ENCODE assay signal across 8 cellular contexts in genomic region chr5:94618029-94618492, GRCh38. TPM values are rescaled to one million over a fixed set of nuclear protein-coding genes. Genes with fewer than 3 reads are reported as not detected.
DNase-seq lines count a peak whose midpoint lies in the region; ATAC-seq, FAIRE-seq and TF ChIP-seq lines count a peak whose summit lies in the region.

No MANE protein-coding gene starts in this region.

- POLR2A ChIA-PET in A549 (lab: Yijun Ruan, JAX) = interaction anchor here (0.7 to 1.2 kb wide), 2 partner anchors 80 to 463 kb away, joined by 3 read pairs; no protein-coding TSS in a partner anchor
- POLR2A ChIA-PET in naive thymus-derived CD4-positive, alpha-beta T cell (lab: Charles Lee) = no interaction called here

- intact Hi-C loops in naive thymus-derived CD4-positive, alpha-beta T cell (cut with micrococcal nuclease) = loop anchor here (1.0 to 10.0 kb wide), 12 partner anchors 8 to 1347 kb away; partner anchors contain the start of genes ELL2 (in 2 of the 2), SKIC3 (in 2 of the 2) and ARSK (in 1 of the 2)

- peak overlapping the region; percentile 30 to 96 (median 89) for H3K27ac Mint-ChIP-seq in naive thymus-derived CD4-positive, alpha-beta T cell

- H3K4me3 Mint-ChIP-seq in naive thymus-derived CD4-positive, alpha-beta T cell = peak overlapping the region; percentile 92 to 99 (median 96)

- no peak for TF ChIP-seq POLR2A in A549 (IDR thresholded peaks at IDR 0.05; ENCODE audit: low read length)

- CTCF ChIA-PET in A549 (lab: Yijun Ruan, JAX) = interaction anchor here (1.2 to 1.6 kb wide), 2 partner anchors 74 to 93 kb away, joined by 3 to 4 read pairs; no protein-coding TSS in a partner anchor
- CTCF ChIA-PET in naive thymus-derived CD4-positive, alpha-beta T cell (lab: Charles Lee) = no interaction called here

- FAIRE-seq in A549 (lab: Jason Lieb, UNC) = no peak

- TF ChIP-seq CTCF in A549 (IDR thresholded peaks at IDR 0.05) = no peak
- TF ChIP-seq CTCF in GM10266 (IDR thresholded peaks at IDR 0.05; ENCODE audit: control insufficient read depth, insufficient read depth, low read depth, missing control alignments) = no peak
- TF ChIP-seq CTCF in WERI-Rb-1 (IDR thresholded peaks at IDR 0.05; ENCODE audit: low read depth, low read length) = no peak

- H3K36me3 ChIP-seq in WERI-Rb-1 = peaks cover 11% of the 10 kb centered on the region
- H3K36me3 ChIP-seq in naive thymus-derived CD4-positive, alpha-beta T cell (ENCODE audit: control insufficient read depth in 2 of 3, insufficient read depth in 3 of 3, low read length in 3 of 3) = peaks cover 0 to 4% (median 0%) of the 10 kb centered on the region in 3 experiments

- H3K4me2 ChIP-seq in A549 = peak overlapping the region; percentile 80

- H3K4me1 Mint-ChIP-seq in naive thymus-derived CD4-positive, alpha-beta T cell = peaks cover 14 to 47% (median 43%) of the 10 kb centered on the region in 7 donors

- H3K36me3 Mint-ChIP-seq in naive thymus-derived CD4-positive, alpha-beta T cell = peaks cover 0 to 3% (median 0%) of the 10 kb centered on the region in 5 donors

- H3K9me3 ChIP-seq in A549 (no peaks in the 10 kb centered on the region), WERI-Rb-1 (ENCODE audit: severe bottlenecking) (no peaks in the 10 kb centered on the region)
- no peaks in the 10 kb centered on the region for H3K9me3 ChIP-seq in naive thymus-derived CD4-positive, alpha-beta T cell (ENCODE audit: control insufficient read depth in 2 of 3, low read length in 3 of 3)

- H3K4me1 ChIP-seq in A549 = peaks cover 12% of the 10 kb centered on the region; the same call in 1 of the 3 replicates
- H3K4me1 ChIP-seq in naive thymus-derived CD4-positive, alpha-beta T cell (ENCODE audit: control insufficient read depth in 2 of 2, insufficient read depth in 2 of 2, low read length in 2 of 2) = peaks cover 6 to 7% of the 10 kb centered on the region in 2 donors

- no peaks in the 10 kb centered on the region for H3K9me3 Mint-ChIP-seq in naive thymus-derived CD4-positive, alpha-beta T cell

- peak overlapping the region; percentile 76 for H3K4me3 ChIP-seq in A549
- peak overlapping the region; percentile 84 for H3K4me3 ChIP-seq in WERI-Rb-1 (ENCODE audit: low read depth, low read length)
- H3K4me3 ChIP-seq in naive thymus-derived CD4-positive, alpha-beta T cell (ENCODE audit: low read length) = peak overlapping the region; percentile 79

- 1% methylated on average over 21 of the region's 23 CpGs for WGBS in A549 (ENCODE audit: missing lambda C conversion rate)

- TF ChIP-seq EP300 in A549 (IDR thresholded peaks at IDR 0.05) = no peak

- H3K27me3 ChIP-seq in WERI-Rb-1 (ENCODE audit: insufficient read depth, low read depth, severe bottlenecking) = no peaks in the 10 kb centered on the region
- H3K27me3 ChIP-seq in naive thymus-derived CD4-positive, alpha-beta T cell (ENCODE audit: control insufficient read depth in 2 of 2, insufficient read depth in 2 of 2, low read length in 2 of 2) = no peaks in the 10 kb centered on the region

- H3K27ac ChIP-seq in A549 (peak overlapping the region; percentile 71 to 89), WERI-Rb-1 (peak overlapping the region; percentile 90)
- H3K27ac ChIP-seq in naive thymus-derived CD4-positive, alpha-beta T cell (ENCODE audit: low read depth, low read length) = peak overlapping the region; percentile 63

- ATAC-seq in A549 (peak; percentile 81), HG02798 (IDR thresholded peaks at IDR 0.05; ENCODE audit: poor library complexity, unreplicated experiment) (peak; percentile 27)
- peak; percentile 33 for ATAC-seq in naive thymus-derived CD4-positive, alpha-beta T cell

- peak; percentile 31 to 72 for DNase-seq in A549 (ENCODE audit: low read depth in 1 of 2, low spot score in 1 of 2)
- peak; percentile 24 for DNase-seq in GM10266 (ENCODE audit: extremely low spot score)
- DNase-seq in NCI-H1092 (lab: John Stamatoyannopoulos, UW) = peak; percentile 0
- DNase-seq in WERI-Rb-1 = peak; percentile 57
- DNase-seq in fibroblast of peridontal ligament (ENCODE audit: extremely low read depth) = peak; percentile 65
- DNase-seq in naive thymus-derived CD4-positive, alpha-beta T cell = no peak
- DNase-seq in germinal center (ENCODE audit: low spot score) = no peak

- H3K27me3 Mint-ChIP-seq in naive thymus-derived CD4-positive, alpha-beta T cell = no peaks in the 10 kb centered on the region

- TF ChIP-seq RAD21 in A549 (conservative IDR thresholded peaks at IDR 0.05 in 1 of 2, IDR thresholded peaks at IDR 0.05 in 1 of 2) = no peak

TF ChIP-seq in A549, 52 proteins besides CTCF, POLR2A, EP300 and RAD21:
- TF ChIP-seq ZC3H11A (IDR thresholded peaks at IDR 0.05) (no peak), ELK1 (IDR thresholded peaks at IDR 0.05; ENCODE audit: low read depth, low read length) (no peak), MYC (IDR thresholded peaks at IDR 0.05; ENCODE audit: borderline replicate concordance, low read length) (no peak), PBX3 (IDR thresholded peaks at IDR 0.05) (no peak), MAFK (IDR thresholded peaks at IDR 0.05; ENCODE audit: partially characterized antibody) (no peak), RFX5 (IDR thresholded peaks at IDR 0.05) (no peak), POLR2AphosphoS2 (conservative IDR thresholded peaks at IDR 0.05; ENCODE audit: low read length) (no peak), HEYL (CRISPR knock-in tag; IDR thresholded peaks at IDR 0.05) (no peak), TP53 (CRISPR knock-in tag; IDR thresholded peaks at IDR 0.05) (no peak), HOXB13 (CRISPR knock-in tag; IDR thresholded peaks at IDR 0.05; ENCODE audit: low read depth) (no peak)

RNA-seq across cellular contexts. Expression of gene KIAA0825, which starts 0.3 kb away (rescaled TPM):
- polyA plus RNA-seq in A549 (2011; rRNA removed) = 0.80 and 0.89 TPM in 2 replicates
- 0.08 and 0.09 TPM in 2 replicates for polyA plus RNA-seq in A549 (2012; cell fraction: cytosol; rRNA removed)
- 0.04 TPM in 1 of 2 replicates, not detected in the other for polyA plus RNA-seq in A549 (2012; cell fraction: nucleus; rRNA removed)
- 0.54 to 0.75 TPM (median 0.57 TPM) in 3 replicates for polyA plus RNA-seq in A549 (2017; fragmentation: RNase III; extraction: RNeasy Plus Mini Kit Qiagen cat#74134 plus additional on column Dnase treatment)
- polyA minus RNA-seq in A549 (2011; rRNA and poly(A)+ RNA removed) = 0.39 and 0.70 TPM in 2 replicates
- total RNA-seq in naive thymus-derived CD4-positive, alpha-beta T cell = 1 to 10 TPM; 1.2 to 3.2 (median 1.5) TPM
- polyA plus RNA-seq in naive thymus-derived CD4-positive, alpha-beta T cell = under 1 TPM; 0.38 to 0.68 TPM

RNA-seq across cellular contexts. Expression of gene SLF1, which starts 0.4 kb away (rescaled TPM):
- 10.4 and 17.1 TPM in 2 replicates for polyA plus RNA-seq in A549 (2011; rRNA removed)
- 3.6 and 3.8 TPM in 2 replicates for polyA plus RNA-seq in A549 (2012; cell fraction: cytosol; rRNA removed)
- polyA plus RNA-seq in A549 (2012; cell fraction: nucleus; rRNA removed) = 2.8 and 5.0 TPM in 2 replicates
- polyA plus RNA-seq in A549 (2017; fragmentation: RNase III; extraction: RNeasy Plus Mini Kit Qiagen cat#74134 plus additional on column Dnase treatment) = 11.4 to 12.5 TPM (median 11.6 TPM) in 3 replicates
- 7.0 and 7.4 TPM in 2 replicates for polyA minus RNA-seq in A549 (2011; rRNA and poly(A)+ RNA removed)
- 10 to 100 TPM in 3 of 5 experiments, 1 to 10 TPM in 2; 6.7 to 13.4 (median 11.3) TPM for total RNA-seq in naive thymus-derived CD4-positive, alpha-beta T cell
- 1 to 10 TPM; 3.6 to 6.3 TPM for polyA plus RNA-seq in naive thymus-derived CD4-positive, alpha-beta T cell

Comparison
In these comparisons a context has a peak if more than half of its experiments do, and no peak if none do; other contexts are left out.
1. ATAC-seq: peak in every context shown above with its lines; median percentile 81 in A549; 33 in naive thymus-derived CD4-positive, alpha-beta T cell; 27 in HG02798.
2. DNase-seq: peak in A549 (2 of 2), GM10266 (single experiment), NCI-H1092 (single experiment), WERI-Rb-1 (single experiment) and fibroblast of peridontal ligament (single experiment); none in naive thymus-derived CD4-positive, alpha-beta T cell (0 of 9) and germinal center (single experiment).
3. Peak in every context shown above with its lines, with median percentiles within 50 percentile points of each other: H3K27ac ChIP-seq and H3K4me3 ChIP-seq.